In genomic region chr6:135022050-135022697, GRCh38 we compare ENCODE assay signal across 17 cellular contexts. TPM values are rescaled to one million over a fixed set of nuclear protein-coding genes. Genes with fewer than 3 reads are reported as not detected.
DNase-seq lines count a peak whose midpoint lies in the region; ATAC-seq and TF ChIP-seq lines count a peak whose summit lies in the region.
"Had no signal": no experiment of that assay in that cellular context is flagged by ENCODE, and none has a peak within 500 bp of the region (broad histone marks: within the 10 kb centered on the region; RNA-seq: fewer than 3 reads in every experiment).

No MANE protein-coding gene starts in this region.

- intact Hi-C loops in activated T-helper 1 cell treated with anti-CD3 and anti-CD28 coated beads, Interleukin-12 subunit alpha, Interleukin-12 subunit beta, Interleukin-2, Interleukin-4 antibody, amounts not matched to agents 30 ng/mL and 10 ng/mL and 1 ng/mL, durations not matched to agents 14 hours and 24 hours and 36 hours (cut with micrococcal nuclease), result loop anchor here (1.0 kb wide), 1 partner anchor 8 kb away; no protein-coding TSS in a partner anchor

- no peaks in the 10 kb centered on the region for H3K27me3 Mint-ChIP-seq in activated CD8-positive, alpha-beta memory T cell treated with anti-CD3 and anti-CD28 coated beads, Interleukin-2, amount 10 ng/mL, durations not matched to agents 7 days and 5 days
- H3K27me3 Mint-ChIP-seq in activated T-helper 1 cell treated with anti-CD3 and anti-CD28 coated beads, Interleukin-12 subunit alpha, Interleukin-12 subunit beta, Interleukin-2, Interleukin-4 antibody, amounts not matched to agents 30 ng/mL and 10 ng/mL and 1 ng/mL, durations not matched to agents 14 hours and 24 hours and 36 hours (ENCODE audit: insufficient read depth), result no peaks in the 10 kb centered on the region
- H3K27me3 Mint-ChIP-seq in neural progenitor cell (ENCODE audit: insufficient read depth, low read depth), result no peaks in the 10 kb centered on the region
- H3K27me3 Mint-ChIP-seq: activated CD4-positive, alpha-beta T cell treated with anti-CD3 and anti-CD28 coated beads, Interleukin-2, amount 10 ng/mL, durations not matched to agents 7 days and 5 days; type B pancreatic cell had no signal

- CTCF ChIA-PET in activated CD8-positive, alpha-beta memory T cell treated with anti-CD3 and anti-CD28 coated beads, Interleukin-2, amount 10 ng/mL, durations not matched to agents 7 days and 5 days (lab: Charles Lee), result interaction anchor here (0.7 to 2.6 kb wide), 2 partner anchors 29 to 162 kb away, joined by 3 to 7 read pairs; no protein-coding TSS in a partner anchor

- peak; percentile 36 for ATAC-seq in activated CD8-positive, alpha-beta memory T cell treated with anti-CD3 and anti-CD28 coated beads, Interleukin-2, amount 10 ng/mL, durations not matched to agents 7 days and 5 days
- ATAC-seq in HG03108 (IDR thresholded peaks at IDR 0.05; ENCODE audit: unreplicated experiment) (peak; percentile 31), GM21723 (IDR thresholded peaks at IDR 0.05; ENCODE audit: unreplicated experiment) (no peak)
- ATAC-seq: stimulated activated effector memory CD8-positive, alpha-beta T cell treated with anti-CD3 and anti-CD28 coated beads, Interleukin-12 subunit alpha, Interleukin-12 subunit beta, amount 100 ng/mL, for 72 hours had no signal

- peaks cover 42% of the 10 kb centered on the region for H3K79me2 ChIP-seq in neural progenitor cell (ENCODE audit: low read depth)

- H4K20me1 ChIP-seq in neural progenitor cell (ENCODE audit: low read depth), result peaks cover 7% of the 10 kb centered on the region

- no peak for TF ChIP-seq CTCF in neural progenitor cell (IDR thresholded peaks at IDR 0.05)

- H3K9me3 Mint-ChIP-seq in activated CD8-positive, alpha-beta memory T cell treated with anti-CD3 and anti-CD28 coated beads, Interleukin-2, amount 10 ng/mL, durations not matched to agents 7 days and 5 days (ENCODE audit: low read depth), result no peaks in the 10 kb centered on the region
- no peaks in the 10 kb centered on the region for H3K9me3 Mint-ChIP-seq in activated T-helper 1 cell treated with anti-CD3 and anti-CD28 coated beads, Interleukin-12 subunit alpha, Interleukin-12 subunit beta, Interleukin-2, Interleukin-4 antibody, amounts not matched to agents 30 ng/mL and 10 ng/mL and 1 ng/mL, durations not matched to agents 14 hours and 24 hours and 36 hours
- H3K9me3 Mint-ChIP-seq in neural progenitor cell, result no peaks in the 10 kb centered on the region
- H3K9me3 Mint-ChIP-seq: activated CD4-positive, alpha-beta T cell treated with anti-CD3 and anti-CD28 coated beads, Interleukin-2, amount 10 ng/mL, durations not matched to agents 7 days and 5 days; stimulated activated effector memory CD8-positive, alpha-beta T cell treated with anti-CD3 and anti-CD28 coated beads, Interleukin-12 subunit alpha, Interleukin-12 subunit beta, amount 100 ng/mL, for 72 hours; type B pancreatic cell had no signal

- peaks cover 19% of the 10 kb centered on the region for H3F3A ChIP-seq in neural progenitor cell (ENCODE audit: low read depth)

- peak overlapping the region; percentile 75 for H3K27ac Mint-ChIP-seq in activated CD8-positive, alpha-beta memory T cell treated with anti-CD3 and anti-CD28 coated beads, Interleukin-2, amount 10 ng/mL, durations not matched to agents 7 days and 5 days
- peak overlapping the region; percentile 53 for H3K27ac Mint-ChIP-seq in activated T-helper 1 cell treated with anti-CD3 and anti-CD28 coated beads, Interleukin-12 subunit alpha, Interleukin-12 subunit beta, Interleukin-2, Interleukin-4 antibody, amounts not matched to agents 30 ng/mL and 10 ng/mL and 1 ng/mL, durations not matched to agents 14 hours and 24 hours and 36 hours
- no peak overlapping the region for H3K27ac Mint-ChIP-seq in neural progenitor cell
- H3K27ac Mint-ChIP-seq: stimulated activated effector memory CD8-positive, alpha-beta T cell treated with anti-CD3 and anti-CD28 coated beads, Interleukin-12 subunit alpha, Interleukin-12 subunit beta, amount 100 ng/mL, for 72 hours; type B pancreatic cell had no signal

- peak overlapping the region; percentile 41 for H3K27ac ChIP-seq in neural progenitor cell
- H3K27ac ChIP-seq: C4-2B had no signal

- H3K4me1 Mint-ChIP-seq in activated CD8-positive, alpha-beta memory T cell treated with anti-CD3 and anti-CD28 coated beads, Interleukin-2, amount 10 ng/mL, durations not matched to agents 7 days and 5 days, result peaks cover 47% of the 10 kb centered on the region
- peaks cover 59% of the 10 kb centered on the region for H3K4me1 Mint-ChIP-seq in activated T-helper 1 cell treated with anti-CD3 and anti-CD28 coated beads, Interleukin-12 subunit alpha, Interleukin-12 subunit beta, Interleukin-2, Interleukin-4 antibody, amounts not matched to agents 30 ng/mL and 10 ng/mL and 1 ng/mL, durations not matched to agents 14 hours and 24 hours and 36 hours (ENCODE audit: low read depth)
- H3K4me1 Mint-ChIP-seq in neural progenitor cell, result peaks cover 12% of the 10 kb centered on the region

- DNase-seq in activated CD8-positive, alpha-beta memory T cell treated with anti-CD3 and anti-CD28 coated beads, Interleukin-2, amount 10 ng/mL, durations not matched to agents 7 days and 5 days, result no peak
- no peak for DNase-seq in activated CD8-positive, alpha-beta memory T cell treated with anti-CD3 and anti-CD28 coated beads, Interleukin-2, amount 50 U/mL, for 4 hours
- no peak for DNase-seq in activated T-helper 1 cell treated with anti-CD3 and anti-CD28 coated beads, Interleukin-12 subunit alpha, Interleukin-12 subunit beta, Interleukin-2, Interleukin-4 antibody, amounts not matched to agents 30 ng/mL and 10 ng/mL and 1 ng/mL, durations not matched to agents 14 hours and 24 hours and 36 hours (ENCODE audit: low spot score)
- no peak for DNase-seq in neural progenitor cell (ENCODE audit: low spot score)
- DNase-seq in effector CD4-positive, alpha-beta T cell, result no peak
- no peak for DNase-seq in GM19238 (ENCODE audit: insufficient read length, low spot score)
- DNase-seq: activated CD4-positive, alpha-beta T cell treated with anti-CD3 and anti-CD28 coated beads, Interleukin-2, amount 10 ng/mL, durations not matched to agents 7 days and 5 days; cerebellar nuclear complex; hypothalamus; kidney glomerular epithelial cell; NCI-H1092 treated with DMSO at 0.1 percent for 48 hours; NCI-H774 had no signal

- H3K9ac ChIP-seq in neural progenitor cell, result no peak overlapping the region

- H3K4me1 ChIP-seq in neural progenitor cell, result peaks cover 18% of the 10 kb centered on the region

- H3K4me2 ChIP-seq in neural progenitor cell, result no peak overlapping the region

- peak overlapping the region; percentile 15 for H3K4me3 Mint-ChIP-seq in activated CD8-positive, alpha-beta memory T cell treated with anti-CD3 and anti-CD28 coated beads, Interleukin-2, amount 10 ng/mL, durations not matched to agents 7 days and 5 days
- H3K4me3 Mint-ChIP-seq in activated T-helper 1 cell treated with anti-CD3 and anti-CD28 coated beads, Interleukin-12 subunit alpha, Interleukin-12 subunit beta, Interleukin-2, Interleukin-4 antibody, amounts not matched to agents 30 ng/mL and 10 ng/mL and 1 ng/mL, durations not matched to agents 14 hours and 24 hours and 36 hours, result peak overlapping the region; percentile 8
- no peak overlapping the region for H3K4me3 Mint-ChIP-seq in neural progenitor cell
- H3K4me3 Mint-ChIP-seq: stimulated activated effector memory CD8-positive, alpha-beta T cell treated with anti-CD3 and anti-CD28 coated beads, Interleukin-12 subunit alpha, Interleukin-12 subunit beta, amount 100 ng/mL, for 72 hours; type B pancreatic cell had no signal

- H3K36me3 ChIP-seq in neural progenitor cell, result peaks cover 7% of the 10 kb centered on the region

- no peaks in the 10 kb centered on the region for H3K27me3 ChIP-seq in neural progenitor cell

- no peak overlapping the region for H2AFZ ChIP-seq in neural progenitor cell (replicated peaks)

- H3K9me3 ChIP-seq in neural progenitor cell (ENCODE audit: low read depth), result no peaks in the 10 kb centered on the region

- no peak overlapping the region for H3K4me3 ChIP-seq in neural progenitor cell

- peaks cover 28% of the 10 kb centered on the region for H3K36me3 Mint-ChIP-seq in activated CD8-positive, alpha-beta memory T cell treated with anti-CD3 and anti-CD28 coated beads, Interleukin-2, amount 10 ng/mL, durations not matched to agents 7 days and 5 days
- H3K36me3 Mint-ChIP-seq in activated T-helper 1 cell treated with anti-CD3 and anti-CD28 coated beads, Interleukin-12 subunit alpha, Interleukin-12 subunit beta, Interleukin-2, Interleukin-4 antibody, amounts not matched to agents 30 ng/mL and 10 ng/mL and 1 ng/mL, durations not matched to agents 14 hours and 24 hours and 36 hours (ENCODE audit: low read depth), result peaks cover 20% of the 10 kb centered on the region
- peaks cover 3% of the 10 kb centered on the region for H3K36me3 Mint-ChIP-seq in neural progenitor cell

RNA-seq across cellular contexts. Expression of gene HBS1L, which starts 32.4 kb away (rescaled TPM):
- total RNA-seq in activated CD8-positive, alpha-beta memory T cell treated with anti-CD3 and anti-CD28 coated beads, Interleukin-2, amount 10 ng/mL, durations not matched to agents 7 days and 5 days, result 100 to 1,000 TPM in 1 of 2 experiments, 10 to 100 TPM in 1; 92.2 to 112 TPM
- 104 and 115 TPM in 2 replicates for total RNA-seq in activated T-helper 1 cell treated with anti-CD3 and anti-CD28 coated beads, Interleukin-12 subunit alpha, Interleukin-12 subunit beta, Interleukin-2, Interleukin-4 antibody, amounts not matched to agents 30 ng/mL and 10 ng/mL and 1 ng/mL, durations not matched to agents 14 hours and 24 hours and 36 hours
- 149 and 215 TPM in 2 replicates for total RNA-seq in neural progenitor cell (ENCODE audit: low replicate concordance)
